In genomic region chr5:170305646-170306025, GRCh38 we compare ENCODE assay signal across 1 cellular context.
TF ChIP-seq lines count a peak whose summit lies in the region.

No MANE protein-coding gene starts in this region.

TF ChIP-seq in K562, 482 proteins besides CTCF, POLR2A, EP300 and RAD21:
- TF ChIP-seq ADNP (tag; IDR thresholded peaks at IDR 0.05) (0 out of 2 replicates have a peak, but pooled peaks have one; percentile 12), SREBF2 (CRISPR knock-in tag; IDR thresholded peaks at IDR 0.05) (no peak), HNRNPH1 (optimal IDR thresholded peaks at IDR 0.05; ENCODE audit: low read depth, low read length) (no peak), E2F6 (IDR thresholded peaks at IDR 0.05; ENCODE audit: borderline replicate concordance in 1 of 2, extremely low read depth in 1 of 2, insufficient read depth in 1 of 2, insufficient read length in 1 of 2, low read depth in 1 of 2, low read length in 1 of 2, poor library complexity in 1 of 2, severe bottlenecking in 1 of 2) (peak in 1 of 2 experiments; percentile 7), TRIM24 (IDR thresholded peaks at IDR 0.05) (0 out of 4 replicates have a peak, but pooled peaks of 1 of the 2 experiments have one; percentile 1), HLTF (IDR thresholded peaks at IDR 0.05) (no peak)
